In genomic region chr12:124764451-124764850, GRCh38 we compare ENCODE assay signal across 1 cellular context.
TF ChIP-seq lines count a peak whose summit lies in the region.

No MANE protein-coding gene starts in this region.

TF ChIP-seq in GM12878, 131 proteins besides CTCF, POLR2A, EP300 and RAD21 (continued from another document):
- TF ChIP-seq ZNF687 (IDR thresholded peaks at IDR 0.05) (no peak), USF1 (IDR thresholded peaks at IDR 0.05; ENCODE audit: borderline replicate concordance, extremely low read length, insufficient read depth, low read depth, low read length) (no peak), ZNF592 (IDR thresholded peaks at IDR 0.05) (no peak), POLR2AphosphoS2 (IDR thresholded peaks at IDR 0.05; ENCODE audit: low read depth, low read length) (no peak), MLLT1 (IDR thresholded peaks at IDR 0.05) (no peak), ZBTB33 (IDR thresholded peaks at IDR 0.05) (peak; percentile 22; the same call in 1 of the 2 replicates), NFIC (IDR thresholded peaks at IDR 0.05; ENCODE audit: low read depth, low read length) (no peak)
